In genomic region chr1:240027059-240027462, GRCh38 we compare ENCODE assay signal across 8 cellular contexts.
DNase-seq lines count a peak whose midpoint lies in the region; ATAC-seq and TF ChIP-seq lines count a peak whose summit lies in the region.

No MANE protein-coding gene starts in this region.

- CTCF ChIA-PET in SK-N-SH (lab: Yijun Ruan, JAX): interaction anchor here (0.7 to 6.2 kb wide), 30 partner anchors 13 to 664 kb away, joined by 3 to 58 read pairs (median 4); partner anchors contain the start of gene FMN2

- peak; percentile 55 to 69 for DNase-seq in cardiac muscle cell (ENCODE audit: low read depth in 1 of 2, low spot score in 1 of 2)
- no peak for DNase-seq in Right ventricle myocardium inferior (ENCODE audit: missing footprints)
- DNase-seq in H7: peak; percentile 44
- DNase-seq in M059J (ENCODE audit: low read depth): peak; percentile 64
- peak; percentile 65 for DNase-seq in SK-N-SH
- peak; percentile 10 to 27 for DNase-seq in erythroblast (lab: John Stamatoyannopoulos, UW)
- peak in 31 of 56 donors; percentile 1 to 70 (median 10) for DNase-seq in nucleus accumbens (lab: John Stamatoyannopoulos, UW)
- no peak for DNase-seq in stimulated activated naive CD4-positive, alpha-beta T cell (lab: John Stamatoyannopoulos, UW)

- H3K9me3 ChIP-seq in cardiac muscle cell (ENCODE audit: low read depth): no peaks in the 10 kb centered on the region
- H3K9me3 ChIP-seq in SK-N-SH: no peaks in the 10 kb centered on the region

- H3K27ac ChIP-seq in cardiac muscle cell (no peak overlapping the region), SK-N-SH (ENCODE audit: low read depth in 2 of 2, low read length in 1 of 2) (peak overlapping the region in 1 of 2 experiments; percentile 48; a peak in 2 of 4 replicates)

- TF ChIP-seq EP300 in SK-N-SH (IDR thresholded peaks at IDR 0.05; ENCODE audit: borderline replicate concordance in 1 of 2, low read depth in 1 of 2, low read length in 1 of 2): no peak

- H3K36me3 ChIP-seq in cardiac muscle cell (no peaks in the 10 kb centered on the region), H7 (replicated peaks; ENCODE audit: control insufficient read depth, insufficient read depth, low read length) (no peaks in the 10 kb centered on the region), SK-N-SH (replicated peaks in 1 of 2; ENCODE audit: control insufficient read depth in 1 of 2, insufficient read depth in 2 of 2, low read length in 1 of 2) (no peaks in the 10 kb centered on the region)

- H3K9me2 ChIP-seq in SK-N-SH: no peaks in the 10 kb centered on the region

- TF ChIP-seq RAD21 in SK-N-SH (IDR thresholded peaks at IDR 0.05; ENCODE audit: low read length): peak; percentile 94

- no peak for ATAC-seq in Right ventricle myocardium inferior

- intact Hi-C loops in Right ventricle myocardium inferior (cut with DNase I): loop anchor here (5.0 kb wide), 1 partner anchor 120 kb away; no protein-coding TSS in a partner anchor

- peaks cover 6% of the 10 kb centered on the region for H3F3A ChIP-seq in SK-N-SH (replicated peaks; ENCODE audit: insufficient read depth)

- H3K9ac ChIP-seq in SK-N-SH: no peak overlapping the region

- H3K4me1 ChIP-seq in cardiac muscle cell (ENCODE audit: low read depth) (no peaks in the 10 kb centered on the region), SK-N-SH (ENCODE audit: control insufficient read depth in 1 of 2, insufficient read depth in 2 of 2, low read depth in 1 of 2, low read length in 1 of 2) (peaks cover 17 to 22% of the 10 kb centered on the region in 2 experiments; a peak in 3 of 4 replicates)

- under 1% methylated on average over 5 of the region's 5 CpGs for WGBS in SK-N-SH (ENCODE audit: low lambda C conversion rate)

- H3K27me3 ChIP-seq in cardiac muscle cell (peaks cover 6% of the 10 kb centered on the region), H7 (ENCODE audit: control insufficient read depth, insufficient read depth, low read length) (no peaks in the 10 kb centered on the region), SK-N-SH (ENCODE audit: insufficient read depth) (no peaks in the 10 kb centered on the region)

- no peaks in the 10 kb centered on the region for H4K20me1 ChIP-seq in SK-N-SH (ENCODE audit: insufficient read depth)

- POLR2A ChIA-PET in SK-N-SH (lab: Yijun Ruan, JAX): no interaction called here

- TF ChIP-seq POLR2A in erythroblast (IDR thresholded peaks at IDR 0.05; ENCODE audit: low read length): no peak

- H3K4me3 ChIP-seq in cardiac muscle cell (no peak overlapping the region), H7 (ENCODE audit: insufficient read depth, low read depth, low read length) (no peak overlapping the region), SK-N-SH (ENCODE audit: low read depth in 2 of 2, low read length in 1 of 2) (peak overlapping the region in 1 of 2 experiments; percentile 9; a peak in 1 of 4 replicates)

- no peak overlapping the region for H2AFZ ChIP-seq in SK-N-SH (ENCODE audit: low read depth)

- H3K79me2 ChIP-seq in SK-N-SH (ENCODE audit: insufficient read depth): no peaks in the 10 kb centered on the region

- TF ChIP-seq CTCF in cardiac muscle cell (IDR thresholded peaks at IDR 0.05; ENCODE audit: low read depth, low read length): peak; percentile 86
- TF ChIP-seq CTCF in SK-N-SH (IDR thresholded peaks at IDR 0.05): peak; percentile 99

- H3K4me2 ChIP-seq in SK-N-SH: no peak overlapping the region

TF ChIP-seq in SK-N-SH, 30 proteins besides CTCF, POLR2A, EP300 and RAD21:
- TF ChIP-seq, protein P1, sequence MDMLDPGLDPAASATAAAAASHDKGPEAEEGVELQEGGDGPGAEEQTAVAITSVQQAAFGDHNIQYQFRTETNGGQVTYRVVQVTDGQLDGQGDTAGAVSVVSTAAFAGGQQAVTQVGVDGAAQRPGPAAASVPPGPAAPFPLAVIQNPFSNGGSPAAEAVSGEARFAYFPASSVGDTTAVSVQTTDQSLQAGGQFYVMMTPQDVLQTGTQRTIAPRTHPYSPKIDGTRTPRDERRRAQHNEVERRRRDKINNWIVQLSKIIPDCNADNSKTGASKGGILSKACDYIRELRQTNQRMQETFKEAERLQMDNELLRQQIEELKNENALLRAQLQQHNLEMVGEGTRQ (IDR thresholded peaks at IDR 0.05; ENCODE audit: borderline replicate concordance, low read depth, low read length): no peak
- TF ChIP-seq FOXM1 (IDR thresholded peaks at IDR 0.05; ENCODE audit: low read depth): peak; percentile 57; the same call in 1 of the 2 replicates
- 0 out of 2 replicates have a peak, but pooled peaks have one; percentile 19 for TF ChIP-seq RCOR1 (IDR thresholded peaks at IDR 0.05; ENCODE audit: low read length)
- TF ChIP-seq SMC3 (IDR thresholded peaks at IDR 0.05; ENCODE audit: low read depth, low read length): peak; percentile 78
- no peak for TF ChIP-seq POLR2AphosphoS5 (IDR thresholded peaks at IDR 0.05; ENCODE audit: low read depth, low read length)
- TF ChIP-seq EZH2phosphoT487 (IDR thresholded peaks at IDR 0.05; ENCODE audit: borderline replicate concordance, low read depth): no peak
- 0 out of 2 replicates have a peak, but pooled peaks have one; percentile 34 for TF ChIP-seq MXI1 (IDR thresholded peaks at IDR 0.05; ENCODE audit: low read depth, low read length)
- TF ChIP-seq, protein P2, sequence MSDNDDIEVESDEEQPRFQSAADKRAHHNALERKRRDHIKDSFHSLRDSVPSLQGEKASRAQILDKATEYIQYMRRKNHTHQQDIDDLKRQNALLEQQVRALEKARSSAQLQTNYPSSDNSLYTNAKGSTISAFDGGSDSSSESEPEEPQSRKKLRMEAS (IDR thresholded peaks at IDR 0.05; ENCODE audit: low read depth): peak; percentile 37; the same call in 1 of the 2 replicates
TF ChIP-seq in SK-N-SH: peak in this region for 5.

Comparison
In these comparisons a context has a peak if more than half of its experiments do, and no peak if none do; other contexts are left out.
1. DNase-seq: peak in cardiac muscle cell (2 of 2), H7 (single experiment), M059J (single experiment), SK-N-SH (single experiment), erythroblast (2 of 2) and nucleus accumbens (31 of 56); none in Right ventricle myocardium inferior (single experiment) and stimulated activated naive CD4-positive, alpha-beta T cell (0 of 6).